Comparison of ENCODE assay signal across 13 cellular contexts in genomic region chr2:217953531-217953932, GRCh38. TPM values are rescaled to one million over a fixed set of nuclear protein-coding genes. Genes with fewer than 3 reads are reported as not detected.
DNase-seq lines count a peak whose midpoint lies in the region; ATAC-seq and TF ChIP-seq lines count a peak whose summit lies in the region.
"Had no signal": no experiment of that assay in that cellular context is flagged by ENCODE, and none has a peak within 500 bp of the region (broad histone marks: within the 10 kb centered on the region; RNA-seq: fewer than 3 reads in every experiment).

No MANE protein-coding gene starts in this region.

- H3K9ac ChIP-seq in Karpas-422 (ENCODE audit: low read length) = no peak overlapping the region

- H3K4me1 ChIP-seq in mucosa of descending colon (ENCODE audit: low read depth) = no peaks in the 10 kb centered on the region
- peaks cover 4 to 83% (median 36%) of the 10 kb centered on the region in 6 donors for H3K4me1 ChIP-seq in spleen
- no peaks in the 10 kb centered on the region for H3K4me1 ChIP-seq in Karpas-422 (ENCODE audit: low read length)
- H3K4me1 ChIP-seq in OCI-LY7 (ENCODE audit: insufficient read depth, low read length, poor library complexity, severe bottlenecking) = no peaks in the 10 kb centered on the region

- H3K27me3 ChIP-seq in spleen (replicated peaks in 1 of 7) (peaks cover 0 to 3% (median 0%) of the 10 kb centered on the region in 7 donors), Karpas-422 (ENCODE audit: low read length) (no peaks in the 10 kb centered on the region)

- no peaks in the 10 kb centered on the region for H3K36me3 Mint-ChIP-seq in glutamatergic neuron (ENCODE audit: unreplicated experiment)
- peaks cover 13% of the 10 kb centered on the region; the same call in 1 of the 2 replicates for H3K36me3 Mint-ChIP-seq in HFFc6 (ENCODE audit: low read depth)

- no peak for TF ChIP-seq POLR2A in spleen (IDR thresholded peaks at IDR 0.05)

- POLR2A ChIA-PET in OCI-LY7 (lab: Charles Lee) = no interaction called here

- WGBS in spleen, 5 donors = 63 to 88% (median 75%) methylated on average over 6 of the region's 6 CpGs

- H3K27ac Mint-ChIP-seq in glutamatergic neuron (ENCODE audit: unreplicated experiment) = no peak overlapping the region
- H3K27ac Mint-ChIP-seq in HFFc6 = no peak overlapping the region

- intact Hi-C loops in mucosa of descending colon (cut with DNase I, micrococcal nuclease) = no loop called here
- intact Hi-C loops in spleen (cut with DNase I; ENCODE audit: low total_unique reads) = no loop called here
- intact Hi-C loops in OCI-LY7 (cut with micrococcal nuclease; ENCODE audit: unreplicated experiment) = no loop called here

- H3K4me3 Mint-ChIP-seq in glutamatergic neuron (ENCODE audit: unreplicated experiment) = no peak overlapping the region
- no peak overlapping the region for H3K4me3 Mint-ChIP-seq in HFFc6

- H3K27ac ChIP-seq in VCaP (peak overlapping the region; percentile 5; the same call in 1 of the 2 replicates), spleen (peak overlapping the region in 7 of 8 donors; percentile 26 to 73 (median 66)), Karpas-422 (ENCODE audit: low read length) (no peak overlapping the region), OCI-LY7 (ENCODE audit: low read depth, low read length, poor library complexity, severe bottlenecking) (no peak overlapping the region)

- no peaks in the 10 kb centered on the region for H3K36me3 ChIP-seq in mucosa of descending colon (ENCODE audit: low read depth)
- no peaks in the 10 kb centered on the region for H3K36me3 ChIP-seq in spleen
- no peaks in the 10 kb centered on the region for H3K36me3 ChIP-seq in Karpas-422 (ENCODE audit: insufficient read depth, low read length)
- H3K36me3 ChIP-seq in OCI-LY7 (ENCODE audit: insufficient read depth, low read length) = no peaks in the 10 kb centered on the region

- H3K9me3 Mint-ChIP-seq in glutamatergic neuron (ENCODE audit: unreplicated experiment) (peaks cover 4% of the 10 kb centered on the region), HFFc6 (no peaks in the 10 kb centered on the region)

- H3K27me3 Mint-ChIP-seq in glutamatergic neuron (ENCODE audit: unreplicated experiment) (peaks cover 11% of the 10 kb centered on the region), HFFc6 (ENCODE audit: insufficient read depth) (peaks cover 2% of the 10 kb centered on the region)

- DNase-seq in glutamatergic neuron (peak; percentile 8), mucosa of descending colon (peak in 1 of 3 donors; percentile 50), spleen (peak; percentile 65), HFFc6 (no peak), Karpas-422 (no peak), OCI-LY7 (ENCODE audit: low spot score) (no peak)
- DNase-seq: activated naive CD4-positive, alpha-beta T cell treated with anti-CD3 and anti-CD28 coated beads, Interleukin-2, amount 50 U/mL, for 16 hours; DMS53; GOT3; NCI-H226; T-helper 2 cell had no signal

- no peaks in the 10 kb centered on the region for H3K9me2 ChIP-seq in Karpas-422 (replicated peaks; ENCODE audit: insufficient read depth, low read length)
- no peaks in the 10 kb centered on the region for H3K9me2 ChIP-seq in OCI-LY7 (ENCODE audit: insufficient read depth, low read length)

- peak; percentile 12 for ATAC-seq in mucosa of descending colon
- ATAC-seq in HG03097 (IDR thresholded peaks at IDR 0.05; ENCODE audit: low FRiP score, unreplicated experiment) = no peak

- H3K4me1 Mint-ChIP-seq in glutamatergic neuron (ENCODE audit: low read depth, unreplicated experiment) = no peaks in the 10 kb centered on the region
- peaks cover 42% of the 10 kb centered on the region for H3K4me1 Mint-ChIP-seq in HFFc6 (ENCODE audit: low read depth)

- no peak overlapping the region for H3K4me3 ChIP-seq in mucosa of descending colon
- no peak overlapping the region for H3K4me3 ChIP-seq in spleen
- no peak overlapping the region for H3K4me3 ChIP-seq in Karpas-422 (ENCODE audit: low read length)
- no peak overlapping the region for H3K4me3 ChIP-seq in OCI-LY7 (ENCODE audit: low read depth, low read length, poor library complexity, severe bottlenecking)

- CTCF ChIA-PET in OCI-LY7 (lab: Charles Lee; ENCODE audit: unreplicated experiment) = no interaction called here

- H3K9me3 ChIP-seq in mucosa of descending colon (no peaks in the 10 kb centered on the region), spleen (no peaks in the 10 kb centered on the region), Karpas-422 (ENCODE audit: low read length) (no peaks in the 10 kb centered on the region), OCI-LY7 (ENCODE audit: low read length) (no peaks in the 10 kb centered on the region)

- H3K79me2 ChIP-seq in Karpas-422 (ENCODE audit: low read length) (no peaks in the 10 kb centered on the region), OCI-LY7 (ENCODE audit: insufficient read depth, low read depth, low read length) (no peaks in the 10 kb centered on the region)

- H2AFZ ChIP-seq in Karpas-422 (ENCODE audit: low read length) = no peak overlapping the region
- no peak overlapping the region for H2AFZ ChIP-seq in OCI-LY7 (ENCODE audit: low read length)

- TF ChIP-seq CTCF in VCaP (conservative IDR thresholded peaks at IDR 0.05) (no peak), glutamatergic neuron (IDR thresholded peaks at IDR 0.05; ENCODE audit: partially characterized antibody, unreplicated experiment) (no peak), mucosa of descending colon (IDR thresholded peaks at IDR 0.05) (no peak), spleen (IDR thresholded peaks at IDR 0.05 in 8 of 11, conservative IDR thresholded peaks at IDR 0.05 in 3 of 11) (no peak), HFFc6 (IDR thresholded peaks at IDR 0.05) (no peak), OCI-LY7 (conservative IDR thresholded peaks at IDR 0.05; ENCODE audit: low read length) (no peak)

- H4K20me1 ChIP-seq in Karpas-422 (ENCODE audit: insufficient read depth, low read depth, low read length) (no peaks in the 10 kb centered on the region), OCI-LY7 (ENCODE audit: insufficient read depth, low read length) (no peaks in the 10 kb centered on the region)

- no TSS peak for BruUV-seq in OCI-LY7 (replicated peaks; lab: Mats Ljungman, UMichigan)

- H3K4me2 ChIP-seq in Karpas-422 (ENCODE audit: low read depth, low read length, poor library complexity, severe bottlenecking) (no peak overlapping the region), OCI-LY7 (ENCODE audit: low read length) (no peak overlapping the region)

RNA-seq across cellular contexts. Expression of gene TNS1, which starts 49.3 kb away (rescaled TPM):
- 3.2 TPM for total RNA-seq in glutamatergic neuron (ENCODE audit: unreplicated experiment)
- 1,000 to 10,000 TPM in 1 of 3 donors, 100 to 1,000 TPM in 1, 10 to 100 TPM in 1; 43.8 to 1,458 (median 121) TPM for total RNA-seq in mucosa of descending colon
- total RNA-seq in spleen = 100 to 1,000 TPM; 170 to 580 (median 273) TPM
- 10 to 100 TPM in 1 of 3 donors, 1 to 10 TPM in 2; 6.9 to 48.7 (median 8.6) TPM for polyA plus RNA-seq in spleen
- total RNA-seq in HFFc6 (2021; fragmentation: NEBNext Ultra II Directional; extraction: Animal tissue kit (Norgen Biotek cat#: 25700)) = 100 to 1,000 TPM; 113 to 139 (median 126) TPM
- total RNA-seq in Karpas-422 (2014; rRNA removed; shearing (Covaris generic); ENCODE audit: low replicate concordance) = 1.7 TPM in 1 of 2 replicates, not detected in the other
- total RNA-seq in OCI-LY7 (2014; rRNA removed; shearing (Covaris generic)) = not detected in 2 replicates
- total RNA-seq in OCI-LY7 (2022) = not detected in 2 replicates

Comparison
In these comparisons a context has a peak if more than half of its experiments do, and no peak if none do; other contexts are left out.
1. H3K27ac ChIP-seq: peak in VCaP (single experiment) and spleen (7 of 8); none in Karpas-422 (single experiment) and OCI-LY7 (single experiment).
2. DNase-seq: peak in glutamatergic neuron (single experiment) and spleen (single experiment); none in HFFc6 (single experiment), Karpas-422 (single experiment) and OCI-LY7 (single experiment).
3. RNA of gene TNS1, which starts 49.3 kb away (total RNA-seq): 170 to 580 TPM in spleen, 113 to 139 TPM in HFFc6 and 43.8 to 1,458 TPM in mucosa of descending colon; 3.2 TPM in glutamatergic neuron (single experiment), 1.7 TPM in Karpas-422 and not detected in OCI-LY7; every median in the first group is over 10 times any median in the second.